Comparison of ENCODE assay signal across 1 cellular context in genomic region chr2:36458106-36458505, GRCh38.
TF ChIP-seq lines count a peak whose summit lies in the region.

No MANE protein-coding gene starts in this region.

TF ChIP-seq in SK-N-SH, 30 proteins besides CTCF, POLR2A, EP300 and RAD21 (continued from another document):
- TF ChIP-seq, protein P1, sequence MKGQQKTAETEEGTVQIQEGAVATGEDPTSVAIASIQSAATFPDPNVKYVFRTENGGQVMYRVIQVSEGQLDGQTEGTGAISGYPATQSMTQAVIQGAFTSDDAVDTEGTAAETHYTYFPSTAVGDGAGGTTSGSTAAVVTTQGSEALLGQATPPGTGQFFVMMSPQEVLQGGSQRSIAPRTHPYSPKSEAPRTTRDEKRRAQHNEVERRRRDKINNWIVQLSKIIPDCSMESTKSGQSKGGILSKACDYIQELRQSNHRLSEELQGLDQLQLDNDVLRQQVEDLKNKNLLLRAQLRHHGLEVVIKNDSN (IDR thresholded peaks at IDR 0.05; ENCODE audit: borderline replicate concordance, low read depth), result no peak
- TF ChIP-seq FOXM1 (IDR thresholded peaks at IDR 0.05; ENCODE audit: low read depth) (no peak), TEAD4 (IDR thresholded peaks at IDR 0.05; ENCODE audit: borderline replicate concordance, insufficient read depth) (no peak), ZBTB33 (IDR thresholded peaks at IDR 0.05; ENCODE audit: borderline replicate concordance, low read depth) (no peak), CHD2 (IDR thresholded peaks at IDR 0.05; ENCODE audit: low read length, partially characterized antibody) (no peak), MXI1 (IDR thresholded peaks at IDR 0.05; ENCODE audit: low read depth, low read length) (no peak), RFX5 (IDR thresholded peaks at IDR 0.05; ENCODE audit: low read length) (no peak)
